In genomic region chr3:117149577-117149976, GRCh38 we compare ENCODE assay signal across 20 cellular contexts.
DNase-seq lines count a peak whose midpoint lies in the region; ATAC-seq and TF ChIP-seq lines count a peak whose summit lies in the region.
"Had no signal": no experiment of that assay in that cellular context is flagged by ENCODE, and none has a peak within 500 bp of the region (broad histone marks: within the 10 kb centered on the region; RNA-seq: fewer than 3 reads in every experiment).

No MANE protein-coding gene starts in this region.

- H3K9me3 Mint-ChIP-seq in neural progenitor cell = no peaks in the 10 kb centered on the region

- H4K20me1 ChIP-seq in neural progenitor cell (ENCODE audit: low read depth) = no peaks in the 10 kb centered on the region
- H4K20me1 ChIP-seq: BLaER1 had no signal

- H2AFZ ChIP-seq in neural progenitor cell (replicated peaks) = no peak overlapping the region

- no peak overlapping the region for H3K4me3 ChIP-seq in neural progenitor cell
- H3K4me3 ChIP-seq: BLaER1 had no signal

- no peaks in the 10 kb centered on the region for H3K36me3 ChIP-seq in neural progenitor cell
- H3K36me3 ChIP-seq: BLaER1 had no signal

- H3K27me3 Mint-ChIP-seq in neural progenitor cell (ENCODE audit: insufficient read depth, low read depth) = no peaks in the 10 kb centered on the region
- H3K27me3 Mint-ChIP-seq: B cell; CD4-positive, alpha-beta T cell; CD8-positive, alpha-beta memory T cell had no signal

- peak overlapping the region; percentile 54 for H3K27ac ChIP-seq in neural progenitor cell
- H3K27ac ChIP-seq: 22Rv1, BLaER1 had no signal

- H3K4me3 Mint-ChIP-seq in neural progenitor cell = no peak overlapping the region
- H3K4me3 Mint-ChIP-seq: B cell; CD14-positive monocyte; CD4-positive, alpha-beta T cell; CD8-positive, alpha-beta memory T cell had no signal

- no peak overlapping the region for H3K9ac ChIP-seq in neural progenitor cell
- H3K9ac ChIP-seq: BLaER1 had no signal

- peaks cover 16% of the 10 kb centered on the region for H3K4me1 Mint-ChIP-seq in neural progenitor cell
- H3K4me1 Mint-ChIP-seq: B cell; CD14-positive monocyte; CD8-positive, alpha-beta memory T cell had no signal

- ATAC-seq in stimulated activated naive CD8-positive, alpha-beta T cell treated with anti-CD3 and anti-CD28 coated beads, Interleukin-15, Interleukin-2, amounts not matched to agents 100 U/mL and 50 U/mL, for 24 hours = no peak
- ATAC-seq in HG02678 (IDR thresholded peaks at IDR 0.05; ENCODE audit: unreplicated experiment) (no peak), HG03521 (IDR thresholded peaks at IDR 0.05; ENCODE audit: unreplicated experiment) (no peak)

- no peak for TF ChIP-seq CTCF in neural progenitor cell (IDR thresholded peaks at IDR 0.05)

- no peaks in the 10 kb centered on the region for H3K36me3 Mint-ChIP-seq in neural progenitor cell
- H3K36me3 Mint-ChIP-seq: CD14-positive monocyte; CD8-positive, alpha-beta memory T cell had no signal

- H3K9me3 ChIP-seq in neural progenitor cell (ENCODE audit: low read depth) = no peaks in the 10 kb centered on the region
- H3K9me3 ChIP-seq: BLaER1 had no signal

- DNase-seq in NCI-H510A treated with DMSO at 0.1 percent for 48 hours (lab: John Stamatoyannopoulos, UW) (peak; percentile 3), NCI-H510A (lab: John Stamatoyannopoulos, UW) (no peak), iPS DF 19.7 (ENCODE audit: low read depth, low spot score) (peak; percentile 9), neural progenitor cell (ENCODE audit: low spot score) (peak; percentile 20), NOMO-1 treated with dmso at 0.1 percent for 144 hours (lab: John Stamatoyannopoulos, UW; ENCODE audit: unreplicated experiment) (no peak)
- DNase-seq in stimulated activated naive CD8-positive, alpha-beta T cell treated with anti-CD3 and anti-CD28 coated beads, Interleukin-15, Interleukin-2, amounts not matched to agents 100 U/mL and 50 U/mL, for 24 hours = no peak
- DNase-seq: CD4-positive, alpha-beta T cell; CD8-positive, alpha-beta memory T cell; DMS 273 treated with DMSO at 0.1 percent for 48 hours; DMS79 treated with DMSO at 0.1 percent for 48 hours; GF-D8; GOT3; H7; HCEC 1CT had no signal

- peaks cover 50% of the 10 kb centered on the region for H3K4me1 ChIP-seq in neural progenitor cell
- H3K4me1 ChIP-seq: BLaER1 had no signal

- peak overlapping the region; percentile 45 for H3K4me2 ChIP-seq in neural progenitor cell
- H3K4me2 ChIP-seq: BLaER1 had no signal

- H3F3A ChIP-seq in neural progenitor cell (ENCODE audit: low read depth) = peaks cover 11% of the 10 kb centered on the region

- peak overlapping the region; percentile 31 for H3K27ac Mint-ChIP-seq in neural progenitor cell
- H3K27ac Mint-ChIP-seq: B cell; CD14-positive monocyte; CD4-positive, alpha-beta T cell; CD8-positive, alpha-beta memory T cell had no signal

- no peaks in the 10 kb centered on the region for H3K27me3 ChIP-seq in neural progenitor cell
- H3K27me3 ChIP-seq: BLaER1 had no signal

- H3K79me2 ChIP-seq in neural progenitor cell (ENCODE audit: low read depth) = no peaks in the 10 kb centered on the region

Comparison
In these comparisons a context has a peak if more than half of its experiments do, and no peak if none do; other contexts are left out.
1. DNase-seq: peak in NCI-H510A treated with DMSO at 0.1 percent for 48 hours (single experiment), iPS DF 19.7 (single experiment) and neural progenitor cell (single experiment); none in NCI-H510A (single experiment), NOMO-1 treated with dmso at 0.1 percent for 144 hours (single experiment) and stimulated activated naive CD8-positive, alpha-beta T cell treated with anti-CD3 and anti-CD28 coated beads, Interleukin-15, Interleukin-2, amounts not matched to agents 100 U/mL and 50 U/mL, for 24 hours (single experiment).